18 cellular contexts compared by ENCODE assay signal in genomic region chr21:40487406-40487805, GRCh38.
"Had no signal": no experiment of that assay in that cellular context is flagged by ENCODE, and none has a peak within 500 bp of the region (broad histone marks: within the 10 kb centered on the region; RNA-seq: fewer than 3 reads in every experiment).

No MANE protein-coding gene starts in this region.

- H3K4me1 ChIP-seq: foreskin keratinocyte, sigmoid colon, stomach, transverse colon had no signal

- H3K4me3 ChIP-seq: lung, sigmoid colon, skin epidermis, stomach, thoracic aorta, transverse colon had no signal

- H3K36me3 ChIP-seq: neutrophil, sigmoid colon, stomach, thoracic aorta, transverse colon had no signal

- H3K27me3 ChIP-seq: foreskin keratinocyte, neutrophil, sigmoid colon, stomach, transverse colon had no signal

- H3K9me3 ChIP-seq: neutrophil, thoracic aorta had no signal

- H3K27ac ChIP-seq: foreskin keratinocyte, neutrophil, sigmoid colon, skin epidermis, stomach, thoracic aorta, transverse colon had no signal

- ATAC-seq: effector memory CD8-positive, alpha-beta T cell; foreskin keratinocyte; left cardiac atrium; left ventricle myocardium superior had no signal

- DNase-seq: effector memory CD8-positive, alpha-beta T cell; foreskin keratinocyte; kidney; left cardiac atrium; left ventricle myocardium superior; mesenchymal stem cell; naive B cell; posterior cingulate gyrus; sigmoid colon; stimulated activated CD4-positive, alpha-beta T cell treated with anti-CD3 and anti-CD28 coated beads, Interleukin-12 subunit alpha, Interleukin-12 subunit beta, amount 100 ng/mL, for 4 hours; stimulated activated naive CD4-positive, alpha-beta T cell; stomach; substantia nigra; transverse colon had no signal
